Comparison of ENCODE assay signal across 12 cellular contexts in genomic region chr15:72456684-72457083, GRCh38. TPM values are rescaled to one million over a fixed set of nuclear protein-coding genes. Genes with fewer than 3 reads are reported as not detected.
"Had no signal": no experiment of that assay in that cellular context is flagged by ENCODE, and none has a peak within 500 bp of the region (broad histone marks: within the 10 kb centered on the region; RNA-seq: fewer than 3 reads in every experiment).

No MANE protein-coding gene starts in this region.

- H3K4me2 ChIP-seq: GM23338 had no signal

- H3K9me3 Mint-ChIP-seq: GM23338, H9, HFFc6 had no signal

- H3K4me3 ChIP-seq: GM23248, GM23338, HAP-1 had no signal

- H3K4me1 ChIP-seq: HAP-1 had no signal

- H3K9me3 ChIP-seq: HAP-1 had no signal

- H3K36me3 ChIP-seq: HAP-1 had no signal

- H2AFZ ChIP-seq: GM23248, GM23338 had no signal

- ATAC-seq: GM23338, HCT116 had no signal

- FAIRE-seq: H1, H54 had no signal

- H3K4me3 Mint-ChIP-seq: GM23338, H9, HFFc6 had no signal

- DNase-seq: GM23248, GOT3, H7, H9, HCEC 1CT, HFFc6 had no signal

- H3K9ac ChIP-seq: GM23248 had no signal

- H3K4me1 Mint-ChIP-seq: GM23338 had no signal

- H3K27ac ChIP-seq: GM23248 had no signal

- H3K27ac Mint-ChIP-seq: GM23338, H9, HFFc6 had no signal

RNA-seq across cellular contexts. Expression of gene TMEM202, which starts 58.6 kb away (rescaled TPM):
- total RNA-seq: GM23248, GM23338, H1, H4, H7, H9, HFFc6 had no signal
- polyA plus RNA-seq: GM23248, GM23338, H1 had no signal
